1 cellular context compared by ENCODE assay signal in genomic region chr5:56910123-56910951, GRCh38.
A peak's percentile ranks its signal among the peaks of the same experiment; 100 is the strongest.
TF ChIP-seq lines count a peak whose summit lies in the region.

No MANE protein-coding gene starts in this region.

TF ChIP-seq in K562, 482 proteins besides CTCF, POLR2A, EP300 and RAD21 (continued from another document and continues in another):
- TF ChIP-seq, protein P1, sequence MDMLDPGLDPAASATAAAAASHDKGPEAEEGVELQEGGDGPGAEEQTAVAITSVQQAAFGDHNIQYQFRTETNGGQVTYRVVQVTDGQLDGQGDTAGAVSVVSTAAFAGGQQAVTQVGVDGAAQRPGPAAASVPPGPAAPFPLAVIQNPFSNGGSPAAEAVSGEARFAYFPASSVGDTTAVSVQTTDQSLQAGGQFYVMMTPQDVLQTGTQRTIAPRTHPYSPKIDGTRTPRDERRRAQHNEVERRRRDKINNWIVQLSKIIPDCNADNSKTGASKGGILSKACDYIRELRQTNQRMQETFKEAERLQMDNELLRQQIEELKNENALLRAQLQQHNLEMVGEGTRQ (CRISPR knock-in tag; IDR thresholded peaks at IDR 0.05) = peak; percentile 0; the same call in 1 of the 2 replicates
- TF ChIP-seq MXI1 (IDR thresholded peaks at IDR 0.05; ENCODE audit: low read depth, low read length) = no peak
- TF ChIP-seq RBM17 (IDR thresholded peaks at IDR 0.05; ENCODE audit: borderline replicate concordance, low read depth, low read length) = no peak
- no peak for TF ChIP-seq ZNF212 (CRISPR knock-in tag; IDR thresholded peaks at IDR 0.05)
- TF ChIP-seq PRPF4 (IDR thresholded peaks at IDR 0.05; ENCODE audit: insufficient read depth, low read depth, low read length, poor library complexity, severe bottlenecking) = no peak
- TF ChIP-seq, protein P2, sequence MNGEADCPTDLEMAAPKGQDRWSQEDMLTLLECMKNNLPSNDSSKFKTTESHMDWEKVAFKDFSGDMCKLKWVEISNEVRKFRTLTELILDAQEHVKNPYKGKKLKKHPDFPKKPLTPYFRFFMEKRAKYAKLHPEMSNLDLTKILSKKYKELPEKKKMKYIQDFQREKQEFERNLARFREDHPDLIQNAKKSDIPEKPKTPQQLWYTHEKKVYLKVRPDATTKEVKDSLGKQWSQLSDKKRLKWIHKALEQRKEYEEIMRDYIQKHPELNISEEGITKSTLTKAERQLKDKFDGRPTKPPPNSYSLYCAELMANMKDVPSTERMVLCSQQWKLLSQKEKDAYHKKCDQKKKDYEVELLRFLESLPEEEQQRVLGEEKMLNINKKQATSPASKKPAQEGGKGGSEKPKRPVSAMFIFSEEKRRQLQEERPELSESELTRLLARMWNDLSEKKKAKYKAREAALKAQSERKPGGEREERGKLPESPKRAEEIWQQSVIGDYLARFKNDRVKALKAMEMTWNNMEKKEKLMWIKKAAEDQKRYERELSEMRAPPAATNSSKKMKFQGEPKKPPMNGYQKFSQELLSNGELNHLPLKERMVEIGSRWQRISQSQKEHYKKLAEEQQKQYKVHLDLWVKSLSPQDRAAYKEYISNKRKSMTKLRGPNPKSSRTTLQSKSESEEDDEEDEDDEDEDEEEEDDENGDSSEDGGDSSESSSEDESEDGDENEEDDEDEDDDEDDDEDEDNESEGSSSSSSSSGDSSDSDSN (IDR thresholded peaks at IDR 0.05; ENCODE audit: borderline replicate concordance in 1 of 2, low read depth in 2 of 2, low read length in 2 of 2) = no peak; a peak in 1 of 4 replicates
- no peak for TF ChIP-seq MCM7 (IDR thresholded peaks at IDR 0.05)
- no peak for TF ChIP-seq EHMT2 (IDR thresholded peaks at IDR 0.05)
- no peak for TF ChIP-seq WHSC1 (IDR thresholded peaks at IDR 0.05; ENCODE audit: low read length)
- TF ChIP-seq ZNF707 (CRISPR knock-in tag; conservative IDR thresholded peaks at IDR 0.05) = no peak
- no peak for TF ChIP-seq ZNF444 (CRISPR knock-in tag; IDR thresholded peaks at IDR 0.05)
- no peak for TF ChIP-seq ZNF780A (CRISPR knock-in tag; IDR thresholded peaks at IDR 0.05)
- no peak for TF ChIP-seq NFE2L1 (tag; IDR thresholded peaks at IDR 0.05; ENCODE audit: borderline replicate concordance, low read depth)
- TF ChIP-seq, protein P3, sequence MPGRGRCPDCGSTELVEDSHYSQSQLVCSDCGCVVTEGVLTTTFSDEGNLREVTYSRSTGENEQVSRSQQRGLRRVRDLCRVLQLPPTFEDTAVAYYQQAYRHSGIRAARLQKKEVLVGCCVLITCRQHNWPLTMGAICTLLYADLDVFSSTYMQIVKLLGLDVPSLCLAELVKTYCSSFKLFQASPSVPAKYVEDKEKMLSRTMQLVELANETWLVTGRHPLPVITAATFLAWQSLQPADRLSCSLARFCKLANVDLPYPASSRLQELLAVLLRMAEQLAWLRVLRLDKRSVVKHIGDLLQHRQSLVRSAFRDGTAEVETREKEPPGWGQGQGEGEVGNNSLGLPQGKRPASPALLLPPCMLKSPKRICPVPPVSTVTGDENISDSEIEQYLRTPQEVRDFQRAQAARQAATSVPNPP (IDR thresholded peaks at IDR 0.05; ENCODE audit: borderline replicate concordance, insufficient read depth, insufficient read length) = no peak
- TF ChIP-seq ZNF184 (CRISPR knock-in tag; IDR thresholded peaks at IDR 0.05) = no peak
- no peak for TF ChIP-seq HOXB6 (CRISPR knock-in tag; IDR thresholded peaks at IDR 0.05; ENCODE audit: borderline replicate concordance)
- TF ChIP-seq CHAMP1 (IDR thresholded peaks at IDR 0.05) = no peak
- TF ChIP-seq CCAR2 (IDR thresholded peaks at IDR 0.05; ENCODE audit: low read depth, low read length) = no peak
- TF ChIP-seq ELF2 (CRISPR knock-in tag; IDR thresholded peaks at IDR 0.05) = no peak
- TF ChIP-seq OTX1 (CRISPR knock-in tag; IDR thresholded peaks at IDR 0.05) = 0 out of 2 replicates have a peak, but pooled peaks have one; percentile 15
- TF ChIP-seq MAX (CRISPR knock-in tag; IDR thresholded peaks at IDR 0.05) = no peak
- TF ChIP-seq ZNF175 (CRISPR knock-in tag; IDR thresholded peaks at IDR 0.05; ENCODE audit: low read depth) = peak; percentile 63
- no peak for TF ChIP-seq TBP (optimal IDR thresholded peaks at IDR 0.05; ENCODE audit: low read depth, low read length)
- no peak for TF ChIP-seq TBL1XR1 (IDR thresholded peaks at IDR 0.05; ENCODE audit: low read length in 2 of 2)
- no peak for TF ChIP-seq ARID1B (IDR thresholded peaks at IDR 0.05)
- TF ChIP-seq ADNP (tag; IDR thresholded peaks at IDR 0.05) = no peak
- no peak; the same call in 1 of the 2 replicates for TF ChIP-seq CEBPG (CRISPR knock-in tag; IDR thresholded peaks at IDR 0.05)
- TF ChIP-seq CEBPG (tag; conservative IDR thresholded peaks at IDR 0.05 in 1 of 2, IDR thresholded peaks at IDR 0.05 in 1 of 2) = no peak
- TF ChIP-seq PHF21A (IDR thresholded peaks at IDR 0.05; ENCODE audit: borderline replicate concordance, low read depth) = no peak
- TF ChIP-seq CHCHD3 (CRISPR knock-in tag; IDR thresholded peaks at IDR 0.05) = no peak
- 0 out of 2 replicates have a peak, but pooled peaks have one; percentile 44 for TF ChIP-seq KLF1 (tag; IDR thresholded peaks at IDR 0.05)
- TF ChIP-seq SAFB2 (IDR thresholded peaks at IDR 0.05; ENCODE audit: borderline replicate concordance, low read depth, low read length, severe bottlenecking) = no peak
- peak; percentile 75 for TF ChIP-seq MYC (IDR thresholded peaks at IDR 0.05; ENCODE audit: low read depth, low read length)
- peak; percentile 91 for TF ChIP-seq MYC (CRISPR knock-in tag; IDR thresholded peaks at IDR 0.05; ENCODE audit: borderline replicate concordance, low read depth)
- TF ChIP-seq HNRNPL (IDR thresholded peaks at IDR 0.05; ENCODE audit: low read depth, low read length) = no peak
- no peak for TF ChIP-seq HNRNPK (IDR thresholded peaks at IDR 0.05; ENCODE audit: low read depth, low read length, poor library complexity, severe bottlenecking)
- no peak for TF ChIP-seq NCOR1 (IDR thresholded peaks at IDR 0.05)
- no peak for TF ChIP-seq SMAD2 (IDR thresholded peaks at IDR 0.05; ENCODE audit: low read depth, low read length)
- no peak for TF ChIP-seq KLF10 (CRISPR knock-in tag; IDR thresholded peaks at IDR 0.05)
- no peak for TF ChIP-seq ZNF134 (CRISPR knock-in tag; conservative IDR thresholded peaks at IDR 0.05)
- TF ChIP-seq ZNF699 (CRISPR knock-in tag; IDR thresholded peaks at IDR 0.05; ENCODE audit: insufficient replicate concordance) = no peak
- TF ChIP-seq DPF2 (IDR thresholded peaks at IDR 0.05) = peak; percentile 37; the same call in 1 of the 2 replicates
- no peak for TF ChIP-seq KAT8 (IDR thresholded peaks at IDR 0.05; ENCODE audit: low read depth)
- no peak for TF ChIP-seq ZNF133 (CRISPR knock-in tag; IDR thresholded peaks at IDR 0.05)
- no peak for TF ChIP-seq CBX8 (IDR thresholded peaks at IDR 0.05; ENCODE audit: borderline replicate concordance, extremely low read depth, low read depth, low read length, poor library complexity, severe bottlenecking)
- TF ChIP-seq TRIM24 (IDR thresholded peaks at IDR 0.05) = no peak; a peak in 1 of 4 replicates
- peak; percentile 59; the same call in 1 of the 2 replicates for TF ChIP-seq FOXK1 (CRISPR knock-in tag; IDR thresholded peaks at IDR 0.05; ENCODE audit: borderline replicate concordance)
- TF ChIP-seq ZNF121 (CRISPR knock-in tag; conservative IDR thresholded peaks at IDR 0.05) = no peak
- no peak for TF ChIP-seq KLF13 (tag; IDR thresholded peaks at IDR 0.05; ENCODE audit: borderline replicate concordance, low read depth)
- TF ChIP-seq IFI16 (CRISPR knock-in tag; IDR thresholded peaks at IDR 0.05) = no peak
- no peak for TF ChIP-seq TFE3 (CRISPR knock-in tag; IDR thresholded peaks at IDR 0.05)
- no peak for TF ChIP-seq SNIP1 (IDR thresholded peaks at IDR 0.05; ENCODE audit: low read depth)
- 0 out of 2 replicates have a peak, but pooled peaks have one; percentile 26 for TF ChIP-seq PTBP1 (IDR thresholded peaks at IDR 0.05; ENCODE audit: low read depth, low read length)
- TF ChIP-seq MTA3 (IDR thresholded peaks at IDR 0.05; ENCODE audit: borderline replicate concordance) = no peak
- no peak for TF ChIP-seq CEBPZ (IDR thresholded peaks at IDR 0.05; ENCODE audit: borderline replicate concordance, low read depth, low read length)
- peak; percentile 78 for TF ChIP-seq GABPA (tag; conservative IDR thresholded peaks at IDR 0.05; ENCODE audit: low read depth)
- TF ChIP-seq ZNF316 (IDR thresholded peaks at IDR 0.05) = no peak
- TF ChIP-seq ZNF232 (CRISPR knock-in tag; IDR thresholded peaks at IDR 0.05) = no peak
- TF ChIP-seq ZNF512 (tag; IDR thresholded peaks at IDR 0.05) = no peak
- peak; percentile 85 for TF ChIP-seq GTF2E2 (tag; IDR thresholded peaks at IDR 0.05)
- TF ChIP-seq RFX1 (IDR thresholded peaks at IDR 0.05) = no peak
- TF ChIP-seq ZBTB9 (CRISPR knock-in tag; IDR thresholded peaks at IDR 0.05) = no peak; the same call in 1 of the 2 replicates
